Comparison of ENCODE assay signal across 1 cellular context in genomic region chr20:19430641-19431307, GRCh38.
TF ChIP-seq lines count a peak whose summit lies in the region.

No MANE protein-coding gene starts in this region.

TF ChIP-seq in H1, 55 proteins besides CTCF, POLR2A, EP300 and RAD21:
- TF ChIP-seq CHD7 (IDR thresholded peaks at IDR 0.05; ENCODE audit: insufficient replicate concordance, low read length) (no peak), EZH2 (IDR thresholded peaks at IDR 0.05; ENCODE audit: low read depth, low read length, severe bottlenecking) (no peak), SIX5 (IDR thresholded peaks at IDR 0.05; ENCODE audit: low read depth, low read length) (no peak), ZNF274 (IDR thresholded peaks at IDR 0.05; ENCODE audit: borderline replicate concordance, extremely low read depth, low read length) (no peak), KDM4A (IDR thresholded peaks at IDR 0.05; ENCODE audit: low read depth, low read length, severe bottlenecking) (no peak), SP1 (IDR thresholded peaks at IDR 0.05; ENCODE audit: low read depth, low read length) (no peak), SAP30 (IDR thresholded peaks at IDR 0.05; ENCODE audit: insufficient read depth, insufficient replicate concordance, low read length) (no peak), TAF7 (optimal IDR thresholded peaks at IDR 0.05; ENCODE audit: borderline replicate concordance, low read depth, low read length) (no peak), JUN (IDR thresholded peaks at IDR 0.05; ENCODE audit: low read depth, low read length) (no peak), CREB1 (IDR thresholded peaks at IDR 0.05) (no peak), BCL11A (IDR thresholded peaks at IDR 0.05; ENCODE audit: low read depth in 2 of 2, low read length in 2 of 2) (no peak), MAX (IDR thresholded peaks at IDR 0.05) (no peak), SP2 (IDR thresholded peaks at IDR 0.05; ENCODE audit: low read length) (no peak), YY1 (IDR thresholded peaks at IDR 0.05; ENCODE audit: low read depth, low read length) (no peak)
